In genomic region chr11:31725176-31725575, GRCh38 we compare ENCODE assay signal across 17 cellular contexts.
DNase-seq lines count a peak whose midpoint lies in the region; ATAC-seq lines count a peak whose summit lies in the region.
"Had no signal": no experiment of that assay in that cellular context is flagged by ENCODE, and none has a peak within 500 bp of the region (broad histone marks: within the 10 kb centered on the region; RNA-seq: fewer than 3 reads in every experiment).

No MANE protein-coding gene starts in this region.

- peak; percentile 0 for DNase-seq in NCI-H510A treated with DMSO at 0.1 percent for 48 hours (lab: John Stamatoyannopoulos, UW)
- no peak for DNase-seq in NCI-H510A (lab: John Stamatoyannopoulos, UW)
- peak; percentile 3 for DNase-seq in RPMI7951 (ENCODE audit: low read depth)
- peak; percentile 17 for DNase-seq in fibroblast of peridontal ligament (ENCODE audit: extremely low read depth)
- no peak for DNase-seq in activated CD8-positive, alpha-beta memory T cell treated with anti-CD3 and anti-CD28 coated beads, Interleukin-2, amount 50 U/mL, for 4 hours
- DNase-seq in NOMO-1 treated with dmso at 0.1 percent for 144 hours (lab: John Stamatoyannopoulos, UW; ENCODE audit: unreplicated experiment), result no peak
- DNase-seq: CD8-positive, alpha-beta memory T cell; DND-41; GOT3; KBM-7; NCI-H1694; NCI-H2107; NCI-H2227 treated with DMSO at 0.1 percent for 48 hours; NCI-H526 treated with DMSO at 0.1 percent for 48 hours had no signal

- no peak for ATAC-seq in GM19351 (IDR thresholded peaks at IDR 0.05; ENCODE audit: unreplicated experiment)
- no peak for ATAC-seq in GM21447 (IDR thresholded peaks at IDR 0.05; ENCODE audit: unreplicated experiment)
- ATAC-seq: SK-N-SH treated with all-trans-retinoic acid at 6 μM for 48 hours had no signal

Comparison
In these comparisons a context has a peak if more than half of its experiments do, and no peak if none do; other contexts are left out.
1. DNase-seq: peak in NCI-H510A treated with DMSO at 0.1 percent for 48 hours (single experiment), RPMI7951 (single experiment) and fibroblast of peridontal ligament (single experiment); none in NCI-H510A (single experiment), activated CD8-positive, alpha-beta memory T cell treated with anti-CD3 and anti-CD28 coated beads, Interleukin-2, amount 50 U/mL, for 4 hours (single experiment) and NOMO-1 treated with dmso at 0.1 percent for 144 hours (single experiment).